22 cellular contexts compared by ENCODE assay signal in genomic region chr21:45988366-45989347, GRCh38. TPM values are rescaled to one million over a fixed set of nuclear protein-coding genes. Genes with fewer than 3 reads are reported as not detected.
DNase-seq lines count a peak whose midpoint lies in the region; ATAC-seq and TF ChIP-seq lines count a peak whose summit lies in the region.
"Had no signal": no experiment of that assay in that cellular context is flagged by ENCODE, and none has a peak within 500 bp of the region (broad histone marks: within the 10 kb centered on the region; RNA-seq: fewer than 3 reads in every experiment).

No MANE protein-coding gene starts in this region.

- TF ChIP-seq CTCF in WERI-Rb-1 (IDR thresholded peaks at IDR 0.05; ENCODE audit: low read depth, low read length) (no peak), mucosa of descending colon (IDR thresholded peaks at IDR 0.05) (no peak), transverse colon (IDR thresholded peaks at IDR 0.05) (no peak)

- H3K4me1 ChIP-seq in mucosa of descending colon (ENCODE audit: low read depth) = no peaks in the 10 kb centered on the region
- H3K4me1 ChIP-seq in transverse colon = peaks cover 4 to 17% (median 11%) of the 10 kb centered on the region in 4 donors
- H3K4me1 ChIP-seq: parathyroid adenoma, upper lobe of left lung had no signal

- POLR2A ChIA-PET in activated naive CD8-positive, alpha-beta T cell treated with anti-CD3 and anti-CD28 coated beads, Interleukin-2, amount 10 ng/mL, durations not matched to agents 7 days and 5 days (lab: Charles Lee) = no interaction called here

- in situ Hi-C loops in transverse colon (cut with MboI; ENCODE audit: low pct_ligation_motif_present in 1 of 4, low pct_unique_long_range_greater_than_20kb in 1 of 4, low sequenced_read_pairs in 3 of 4) = no loop called here

- H3K9me3 Mint-ChIP-seq in activated naive CD8-positive, alpha-beta T cell treated with anti-CD3 and anti-CD28 coated beads, Interleukin-2, amount 10 ng/mL, durations not matched to agents 7 days and 5 days = no peaks in the 10 kb centered on the region
- no peaks in the 10 kb centered on the region for H3K9me3 Mint-ChIP-seq in activated naive CD8-positive, alpha-beta T cell treated with anti-CD3 and anti-CD28 coated beads for 36 hours
- H3K9me3 Mint-ChIP-seq: activated naive CD8-positive, alpha-beta T cell treated with anti-CD3 and anti-CD28 coated beads, Interleukin-2, amount 50 U/mL, for 24 hours; CD8-positive, alpha-beta memory T cell had no signal

- H3K36me3 ChIP-seq in WERI-Rb-1 (peaks cover 25% of the 10 kb centered on the region), mucosa of descending colon (ENCODE audit: low read depth) (no peaks in the 10 kb centered on the region), transverse colon (no peaks in the 10 kb centered on the region)

- H3K4me1 Mint-ChIP-seq in activated naive CD8-positive, alpha-beta T cell treated with anti-CD3 and anti-CD28 coated beads, Interleukin-2, amount 10 ng/mL, durations not matched to agents 7 days and 5 days = no peaks in the 10 kb centered on the region
- no peaks in the 10 kb centered on the region for H3K4me1 Mint-ChIP-seq in activated naive CD8-positive, alpha-beta T cell treated with anti-CD3 and anti-CD28 coated beads for 36 hours
- H3K4me1 Mint-ChIP-seq: activated CD4-positive, alpha-beta T cell treated with anti-CD3 and anti-CD28 coated beads, Interleukin-2, amount 10 ng/mL, durations not matched to agents 7 days and 5 days; activated naive CD8-positive, alpha-beta T cell treated with anti-CD3 and anti-CD28 coated beads, Interleukin-2, amount 50 U/mL, for 24 hours had no signal

- intact Hi-C loops in mucosa of descending colon (cut with DNase I, micrococcal nuclease) (no loop called here), transverse colon (cut with DNase I; ENCODE audit: low total_unique reads) (no loop called here)

- TF ChIP-seq EP300 in transverse colon (IDR thresholded peaks at IDR 0.05; ENCODE audit: low read depth) = no peak

- no peaks in the 10 kb centered on the region for H3K36me3 Mint-ChIP-seq in activated naive CD8-positive, alpha-beta T cell treated with anti-CD3 and anti-CD28 coated beads, Interleukin-2, amount 10 ng/mL, durations not matched to agents 7 days and 5 days
- H3K36me3 Mint-ChIP-seq in activated naive CD8-positive, alpha-beta T cell treated with anti-CD3 and anti-CD28 coated beads for 36 hours = peaks cover 3% of the 10 kb centered on the region
- H3K36me3 Mint-ChIP-seq: stimulated activated effector memory CD8-positive, alpha-beta T cell treated with anti-CD3 and anti-CD28 coated beads, Interleukin-12 subunit alpha, Interleukin-12 subunit beta, amount 100 ng/mL, for 72 hours had no signal

- H3K27ac ChIP-seq in WERI-Rb-1 = peak overlapping the region; percentile 9; the same call in 1 of the 2 replicates
- peak overlapping the region; percentile 10 to 86 (median 32) for H3K27ac ChIP-seq in transverse colon
- H3K27ac ChIP-seq: parathyroid adenoma, upper lobe of left lung had no signal

- whole genome bisulfite sequencing in transverse colon (ENCODE audit: low coverage in 1 of 2), 2 donors = 82% methylated on average over 29 of the region's 36 CpGs; no CpG with 5 or more reads in 1 of the 2 donors

- H3K27me3 Mint-ChIP-seq in activated naive CD8-positive, alpha-beta T cell treated with anti-CD3 and anti-CD28 coated beads, Interleukin-2, amount 10 ng/mL, durations not matched to agents 7 days and 5 days = peaks cover 3% of the 10 kb centered on the region
- no peaks in the 10 kb centered on the region for H3K27me3 Mint-ChIP-seq in activated naive CD8-positive, alpha-beta T cell treated with anti-CD3 and anti-CD28 coated beads for 36 hours
- H3K27me3 Mint-ChIP-seq: CD8-positive, alpha-beta memory T cell had no signal

- H3K27me3 ChIP-seq in WERI-Rb-1 (ENCODE audit: insufficient read depth, low read depth, severe bottlenecking) (no peaks in the 10 kb centered on the region), transverse colon (no peaks in the 10 kb centered on the region)
- H3K27me3 ChIP-seq: upper lobe of left lung had no signal

- H3K4me3 Mint-ChIP-seq in activated naive CD8-positive, alpha-beta T cell treated with anti-CD3 and anti-CD28 coated beads, Interleukin-2, amount 10 ng/mL, durations not matched to agents 7 days and 5 days = no peak overlapping the region
- H3K4me3 Mint-ChIP-seq in activated naive CD8-positive, alpha-beta T cell treated with anti-CD3 and anti-CD28 coated beads for 36 hours = no peak overlapping the region
- H3K4me3 Mint-ChIP-seq: activated CD4-positive, alpha-beta T cell treated with anti-CD3 and anti-CD28 coated beads, Interleukin-2, amount 10 ng/mL, durations not matched to agents 7 days and 5 days; activated naive CD8-positive, alpha-beta T cell treated with anti-CD3 and anti-CD28 coated beads, Interleukin-2, amount 50 U/mL, for 24 hours; CD8-positive, alpha-beta memory T cell; stimulated activated effector memory CD8-positive, alpha-beta T cell treated with anti-CD3 and anti-CD28 coated beads, Interleukin-12 subunit alpha, Interleukin-12 subunit beta, amount 100 ng/mL, for 72 hours had no signal

- no peak for TF ChIP-seq POLR2A in transverse colon (IDR thresholded peaks at IDR 0.05)

- ATAC-seq in activated naive CD8-positive, alpha-beta T cell treated with anti-CD3 and anti-CD28 coated beads, Interleukin-2, amount 10 ng/mL, durations not matched to agents 7 days and 5 days (ENCODE audit: low read depth) = no peak
- ATAC-seq in mucosa of descending colon (no peak), HG02571 (IDR thresholded peaks at IDR 0.05; ENCODE audit: unreplicated experiment) (no peak)
- ATAC-seq: activated naive CD8-positive, alpha-beta T cell treated with anti-CD3 and anti-CD28 coated beads, Interleukin-2, amount 50 U/mL, for 24 hours; PC-3; stimulated activated effector memory CD8-positive, alpha-beta T cell treated with anti-CD3 and anti-CD28 coated beads, Interleukin-12 subunit alpha, Interleukin-12 subunit beta, amount 100 ng/mL, for 72 hours had no signal

- no peak overlapping the region for H3K27ac Mint-ChIP-seq in activated naive CD8-positive, alpha-beta T cell treated with anti-CD3 and anti-CD28 coated beads, Interleukin-2, amount 10 ng/mL, durations not matched to agents 7 days and 5 days
- no peak overlapping the region for H3K27ac Mint-ChIP-seq in activated naive CD8-positive, alpha-beta T cell treated with anti-CD3 and anti-CD28 coated beads for 36 hours
- H3K27ac Mint-ChIP-seq: activated CD4-positive, alpha-beta T cell treated with anti-CD3 and anti-CD28 coated beads, Interleukin-2, amount 10 ng/mL, durations not matched to agents 7 days and 5 days; activated naive CD8-positive, alpha-beta T cell treated with anti-CD3 and anti-CD28 coated beads, Interleukin-2, amount 50 U/mL, for 24 hours; stimulated activated effector memory CD8-positive, alpha-beta T cell treated with anti-CD3 and anti-CD28 coated beads, Interleukin-12 subunit alpha, Interleukin-12 subunit beta, amount 100 ng/mL, for 72 hours had no signal

- H3K4me3 ChIP-seq in WERI-Rb-1 (ENCODE audit: low read depth, low read length) = no peak overlapping the region
- no peak overlapping the region for H3K4me3 ChIP-seq in mucosa of descending colon
- no peak overlapping the region for H3K4me3 ChIP-seq in transverse colon
- H3K4me3 ChIP-seq: upper lobe of left lung had no signal

- H3K9me3 ChIP-seq in WERI-Rb-1 (ENCODE audit: severe bottlenecking) = no peaks in the 10 kb centered on the region
- H3K9me3 ChIP-seq in mucosa of descending colon = no peaks in the 10 kb centered on the region
- no peaks in the 10 kb centered on the region for H3K9me3 ChIP-seq in transverse colon
- H3K9me3 ChIP-seq: upper lobe of left lung had no signal

- peak; percentile 20 for DNase-seq in activated naive CD8-positive, alpha-beta T cell treated with anti-CD3 and anti-CD28 coated beads, Interleukin-2, amount 10 ng/mL, durations not matched to agents 7 days and 5 days
- DNase-seq in activated naive CD8-positive, alpha-beta T cell treated with anti-CD3 and anti-CD28 coated beads for 36 hours = no peak
- DNase-seq in WERI-Rb-1 (peak; percentile 9), mucosa of descending colon (peak in 2 of 3 donors; percentile 16 to 38), transverse colon (no peak), NCI-H1048 (lab: John Stamatoyannopoulos, UW) (no peak), hippocampal formation (lab: John Stamatoyannopoulos, UW) (no peak)
- DNase-seq: activated CD4-positive, alpha-beta T cell treated with anti-CD3 and anti-CD28 coated beads, Interleukin-2, amount 10 ng/mL, durations not matched to agents 7 days and 5 days; activated naive CD8-positive, alpha-beta T cell treated with anti-CD3 and anti-CD28 coated beads, Interleukin-2, amount 50 U/mL, for 24 hours; caudate nucleus; DMS79 treated with DMSO at 0.1 percent for 48 hours; hypothalamus; Karpas-422; NCI-H1105; NCI-H774; PC-3; T1000 had no signal

RNA-seq across cellular contexts. Expression of gene COL6A1, which starts 7.1 kb away (rescaled TPM):
- 1 to 10 TPM; 3.5 to 3.8 TPM for total RNA-seq in activated naive CD8-positive, alpha-beta T cell treated with anti-CD3 and anti-CD28 coated beads, Interleukin-2, amount 10 ng/mL, durations not matched to agents 7 days and 5 days
- 1 to 10 TPM; 4.3 to 5.2 TPM for total RNA-seq in activated naive CD8-positive, alpha-beta T cell treated with anti-CD3 and anti-CD28 coated beads for 36 hours
- total RNA-seq in mucosa of descending colon (100 to 1,000 TPM in 2 of 3 donors, 10 to 100 TPM in 1; 45.0 to 663 (median 114) TPM), transverse colon (100 to 1,000 TPM; 166 to 580 (median 346) TPM)

Comparison
In these comparisons a context has a peak if more than half of its experiments do, and no peak if none do; other contexts are left out.
1. DNase-seq: peak in activated naive CD8-positive, alpha-beta T cell treated with anti-CD3 and anti-CD28 coated beads, Interleukin-2, amount 10 ng/mL, durations not matched to agents 7 days and 5 days (single experiment), WERI-Rb-1 (single experiment) and mucosa of descending colon (2 of 3); none in activated naive CD8-positive, alpha-beta T cell treated with anti-CD3 and anti-CD28 coated beads for 36 hours (single experiment), transverse colon (single experiment), NCI-H1048 (single experiment) and hippocampal formation (0 of 2).
2. RNA of gene COL6A1, which starts 7.1 kb away (total RNA-seq): 166 to 580 TPM in transverse colon and 45.0 to 663 TPM in mucosa of descending colon; 4.3 to 5.2 TPM in activated naive CD8-positive, alpha-beta T cell treated with anti-CD3 and anti-CD28 coated beads for 36 hours and 3.5 to 3.8 TPM in activated naive CD8-positive, alpha-beta T cell treated with anti-CD3 and anti-CD28 coated beads, Interleukin-2, amount 10 ng/mL, durations not matched to agents 7 days and 5 days; every median in the first group is over 4 times any median in the second.